Comparison of ENCODE assay signal across 11 cellular contexts in genomic region chr18:58338961-58339722, GRCh38.
DNase-seq lines count a peak whose midpoint lies in the region; ATAC-seq and TF ChIP-seq lines count a peak whose summit lies in the region.
"Had no signal": no experiment of that assay in that cellular context is flagged by ENCODE, and none has a peak within 500 bp of the region (broad histone marks: within the 10 kb centered on the region; RNA-seq: fewer than 3 reads in every experiment).

No MANE protein-coding gene starts in this region.

- intact Hi-C loops in esophagus muscularis mucosa (cut with DNase I) = no loop called here
- intact Hi-C loops in CD4-positive, alpha-beta T cell (cut with DNase I, micrococcal nuclease) = no loop called here

- TF ChIP-seq CTCF in esophagus muscularis mucosa (IDR thresholded peaks at IDR 0.05) (no peak), nephron (IDR thresholded peaks at IDR 0.05; ENCODE audit: unreplicated experiment in 3 of 3) (no peak)
- TF ChIP-seq CTCF in CD4-positive, alpha-beta T cell (IDR thresholded peaks at IDR 0.05) = no peak

- H3K4me3 Mint-ChIP-seq in nephron = peak overlapping the region; percentile 50 to 71 (median 63)
- H3K4me3 Mint-ChIP-seq in CD4-positive, alpha-beta T cell = no peak overlapping the region

- CTCF ChIA-PET in CD4-positive, alpha-beta T cell (lab: Charles Lee) = no interaction called here

- no peaks in the 10 kb centered on the region for H3K9me3 ChIP-seq in esophagus muscularis mucosa
- no peaks in the 10 kb centered on the region for H3K9me3 ChIP-seq in CD4-positive, alpha-beta T cell (ENCODE audit: control insufficient read depth, low read length)
- H3K9me3 ChIP-seq: spleen had no signal

- POLR2A ChIA-PET in CD4-positive, alpha-beta T cell (lab: Charles Lee) = no interaction called here

- ATAC-seq in CD4-positive, alpha-beta T cell (ENCODE audit: poor library complexity) = no peak

- peak; percentile 67 for DNase-seq in COR-L47 (lab: John Stamatoyannopoulos, UW)
- peak; percentile 62 for DNase-seq in NCI-H2227 (lab: John Stamatoyannopoulos, UW; ENCODE audit: unreplicated experiment)
- peak; percentile 62 for DNase-seq in esophagus muscularis mucosa (ENCODE audit: extremely low spot score)
- DNase-seq in NCI-H446 treated with DMSO at 0.1 percent for 48 hours (lab: John Stamatoyannopoulos, UW) = no peak
- DNase-seq in CD1c-positive myeloid dendritic cell (ENCODE audit: extremely low spot score) = no peak
- no peak for DNase-seq in 8988T
- DNase-seq in CD4-positive, alpha-beta T cell = no peak
- DNase-seq: amygdala, foreskin fibroblast, spleen had no signal

- 42% methylated on average over 10 of the region's 10 CpGs for WGBS in esophagus muscularis mucosa

- no peaks in the 10 kb centered on the region for H3K27me3 ChIP-seq in esophagus muscularis mucosa
- no peaks in the 10 kb centered on the region for H3K27me3 ChIP-seq in CD4-positive, alpha-beta T cell (ENCODE audit: control insufficient read depth, insufficient read depth, low read length)
- H3K27me3 ChIP-seq: spleen had no signal

- H3K4me3 ChIP-seq in esophagus muscularis mucosa = no peak overlapping the region
- H3K4me3 ChIP-seq: spleen had no signal

- H3K9me3 Mint-ChIP-seq in nephron = no peaks in the 10 kb centered on the region
- no peaks in the 10 kb centered on the region for H3K9me3 Mint-ChIP-seq in CD4-positive, alpha-beta T cell

- H3K4me1 ChIP-seq in esophagus muscularis mucosa = peaks cover 23 to 32% (median 26%) of the 10 kb centered on the region in 4 donors
- H3K4me1 ChIP-seq: spleen had no signal

- no peak for TF ChIP-seq EP300 in esophagus muscularis mucosa (IDR thresholded peaks at IDR 0.05)

- peak overlapping the region in 2 of 4 donors; percentile 20 to 64 for H3K27ac ChIP-seq in esophagus muscularis mucosa (replicated peaks in 1 of 4)
- no peak overlapping the region for H3K27ac ChIP-seq in CD4-positive, alpha-beta T cell (ENCODE audit: low read depth, low read length)
- H3K27ac ChIP-seq: spleen had no signal

- peak overlapping the region; percentile 78 to 84 (median 79) for H3K27ac Mint-ChIP-seq in nephron
- no peak overlapping the region for H3K27ac Mint-ChIP-seq in CD4-positive, alpha-beta T cell

- TF ChIP-seq POLR2A in esophagus muscularis mucosa (IDR thresholded peaks at IDR 0.05; ENCODE audit: low read depth) = no peak

- peaks cover 88% of the 10 kb centered on the region for H3K4me1 Mint-ChIP-seq in nephron
- H3K4me1 Mint-ChIP-seq in CD4-positive, alpha-beta T cell (ENCODE audit: low read depth) = no peaks in the 10 kb centered on the region

- no peaks in the 10 kb centered on the region for H3K27me3 Mint-ChIP-seq in nephron (ENCODE audit: low read depth)
- H3K27me3 Mint-ChIP-seq in CD4-positive, alpha-beta T cell = no peaks in the 10 kb centered on the region

- H3K36me3 Mint-ChIP-seq in nephron (ENCODE audit: low read depth) = peaks cover 54% of the 10 kb centered on the region
- H3K36me3 Mint-ChIP-seq in CD4-positive, alpha-beta T cell (ENCODE audit: low read depth) = no peaks in the 10 kb centered on the region

- peaks cover 0 to 13% (median 5%) of the 10 kb centered on the region in 4 donors for H3K36me3 ChIP-seq in esophagus muscularis mucosa

Comparison
In these comparisons a context has a peak if more than half of its experiments do, and no peak if none do; other contexts are left out.
1. DNase-seq: peak in COR-L47 (single experiment), NCI-H2227 (single experiment) and esophagus muscularis mucosa (single experiment); none in NCI-H446 treated with DMSO at 0.1 percent for 48 hours (single experiment), CD1c-positive myeloid dendritic cell (single experiment), 8988T (single experiment) and CD4-positive, alpha-beta T cell (0 of 10).